ENCODE assay signal across 20 cellular contexts in genomic region chr14:89572566-89573398, GRCh38.
DNase-seq lines count a peak whose midpoint lies in the region; ATAC-seq and TF ChIP-seq lines count a peak whose summit lies in the region.
"Had no signal": no experiment of that assay in that cellular context is flagged by ENCODE, and none has a peak within 500 bp of the region (broad histone marks: within the 10 kb centered on the region; RNA-seq: fewer than 3 reads in every experiment).

No MANE protein-coding gene starts in this region.

- H3K4me1 ChIP-seq in ascending aorta = peaks cover 18 to 33% of the 10 kb centered on the region in 2 donors
- H3K4me1 ChIP-seq in mucosa of descending colon (ENCODE audit: low read depth) = peaks cover 14% of the 10 kb centered on the region
- H3K4me1 ChIP-seq in thoracic aorta (ENCODE audit: control insufficient read depth in 1 of 2, low read depth in 2 of 2) = peaks cover 22 to 58% of the 10 kb centered on the region in 2 donors

- H3K36me3 ChIP-seq in ascending aorta (no peaks in the 10 kb centered on the region), mucosa of descending colon (ENCODE audit: low read depth) (no peaks in the 10 kb centered on the region), thoracic aorta (no peaks in the 10 kb centered on the region)
- H3K36me3 ChIP-seq: vagina had no signal

- no peak for DNase-seq in activated naive CD4-positive, alpha-beta T cell treated with anti-CD3 and anti-CD28 coated beads for 36 hours
- DNase-seq in ascending aorta (ENCODE audit: low spot score in 2 of 2) (no peak), mucosa of descending colon (no peak), thoracic aorta (ENCODE audit: low spot score) (no peak), type B pancreatic cell (ENCODE audit: extremely low spot score, unreplicated experiment) (no peak), hepatic stellate cell (ENCODE audit: low spot score) (no peak)
- DNase-seq: activated CD4-positive, alpha-beta T cell treated with anti-CD3 and anti-CD28 coated beads, Interleukin-2, amount 50 U/mL, for 48 hours; activated naive CD4-positive, alpha-beta T cell; activated T-cell treated with anti-CD3 and anti-CD28 coated beads for 4 hours; DMS153; effector memory CD4-positive, alpha-beta T cell; GF-D8; glutamatergic neuron; naive B cell; NCI-H146; posterior cingulate gyrus; stimulated activated CD4-positive, alpha-beta T cell treated with anti-CD3 and anti-CD28 coated beads, Interleukin-4, amount 100 ng/mL, for 4 hours had no signal

- no peaks in the 10 kb centered on the region for H3K9me3 ChIP-seq in ascending aorta
- no peaks in the 10 kb centered on the region for H3K9me3 ChIP-seq in mucosa of descending colon
- H3K9me3 ChIP-seq in thoracic aorta = no peaks in the 10 kb centered on the region
- H3K9me3 ChIP-seq: vagina had no signal

- peak overlapping the region; percentile 30 for H3K27ac Mint-ChIP-seq in activated naive CD4-positive, alpha-beta T cell treated with anti-CD3 and anti-CD28 coated beads, Interleukin-2, amount 50 U/mL, for 24 hours
- H3K27ac Mint-ChIP-seq in activated naive CD4-positive, alpha-beta T cell treated with anti-CD3 and anti-CD28 coated beads for 36 hours = no peak overlapping the region
- no peak overlapping the region for H3K27ac Mint-ChIP-seq in type B pancreatic cell

- TF ChIP-seq CTCF in ascending aorta (IDR thresholded peaks at IDR 0.05) (no peak), mucosa of descending colon (IDR thresholded peaks at IDR 0.05) (no peak), thoracic aorta (IDR thresholded peaks at IDR 0.05) (no peak), type B pancreatic cell (conservative IDR thresholded peaks at IDR 0.05) (no peak)

- H3K27ac ChIP-seq in ascending aorta (peak overlapping the region; percentile 22 to 23), thoracic aorta (peak overlapping the region; percentile 9 to 83)
- H3K27ac ChIP-seq: vagina had no signal

- peaks cover 5% of the 10 kb centered on the region for H3K36me3 Mint-ChIP-seq in activated naive CD4-positive, alpha-beta T cell treated with anti-CD3 and anti-CD28 coated beads, Interleukin-2, amount 50 U/mL, for 24 hours
- H3K36me3 Mint-ChIP-seq in activated naive CD4-positive, alpha-beta T cell treated with anti-CD3 and anti-CD28 coated beads for 36 hours (ENCODE audit: low read depth) = peaks cover 4% of the 10 kb centered on the region
- peaks cover 5% of the 10 kb centered on the region for H3K36me3 Mint-ChIP-seq in type B pancreatic cell
- H3K36me3 Mint-ChIP-seq: naive B cell had no signal

- H3K27me3 Mint-ChIP-seq in activated naive CD4-positive, alpha-beta T cell treated with anti-CD3 and anti-CD28 coated beads, Interleukin-2, amount 50 U/mL, for 24 hours = no peaks in the 10 kb centered on the region
- H3K27me3 Mint-ChIP-seq in activated naive CD4-positive, alpha-beta T cell treated with anti-CD3 and anti-CD28 coated beads for 36 hours (ENCODE audit: low read depth) = no peaks in the 10 kb centered on the region
- no peaks in the 10 kb centered on the region for H3K27me3 Mint-ChIP-seq in type B pancreatic cell
- H3K27me3 Mint-ChIP-seq: naive B cell had no signal

- intact Hi-C loops in activated naive CD4-positive, alpha-beta T cell treated with anti-CD3 and anti-CD28 coated beads for 36 hours (cut with micrococcal nuclease) = no loop called here
- intact Hi-C loops in ascending aorta (cut with DNase I) (no loop called here), mucosa of descending colon (cut with DNase I, micrococcal nuclease) (no loop called here)

- no peaks in the 10 kb centered on the region for H3K9me3 Mint-ChIP-seq in activated naive CD4-positive, alpha-beta T cell treated with anti-CD3 and anti-CD28 coated beads, Interleukin-2, amount 50 U/mL, for 24 hours
- H3K9me3 Mint-ChIP-seq in activated naive CD4-positive, alpha-beta T cell treated with anti-CD3 and anti-CD28 coated beads for 36 hours = no peaks in the 10 kb centered on the region
- peaks cover 7% of the 10 kb centered on the region for H3K9me3 Mint-ChIP-seq in type B pancreatic cell
- H3K9me3 Mint-ChIP-seq: naive B cell had no signal

- no peaks in the 10 kb centered on the region for H3K27me3 ChIP-seq in ascending aorta
- H3K27me3 ChIP-seq in thoracic aorta (replicated peaks; ENCODE audit: insufficient read depth) = no peaks in the 10 kb centered on the region
- H3K27me3 ChIP-seq: vagina had no signal

- no peak overlapping the region for H3K4me3 ChIP-seq in ascending aorta
- no peak overlapping the region for H3K4me3 ChIP-seq in mucosa of descending colon
- no peak overlapping the region for H3K4me3 ChIP-seq in thoracic aorta
- H3K4me3 ChIP-seq: vagina had no signal

- peaks cover 76% of the 10 kb centered on the region for H3K4me1 Mint-ChIP-seq in activated naive CD4-positive, alpha-beta T cell treated with anti-CD3 and anti-CD28 coated beads, Interleukin-2, amount 50 U/mL, for 24 hours
- peaks cover 36% of the 10 kb centered on the region for H3K4me1 Mint-ChIP-seq in activated naive CD4-positive, alpha-beta T cell treated with anti-CD3 and anti-CD28 coated beads for 36 hours (ENCODE audit: low read depth)
- peaks cover 30% of the 10 kb centered on the region for H3K4me1 Mint-ChIP-seq in type B pancreatic cell (ENCODE audit: unreplicated experiment)

- H3K4me3 Mint-ChIP-seq in activated naive CD4-positive, alpha-beta T cell treated with anti-CD3 and anti-CD28 coated beads, Interleukin-2, amount 50 U/mL, for 24 hours = no peak overlapping the region
- H3K4me3 Mint-ChIP-seq in activated naive CD4-positive, alpha-beta T cell treated with anti-CD3 and anti-CD28 coated beads for 36 hours = no peak overlapping the region
- H3K4me3 Mint-ChIP-seq in type B pancreatic cell = no peak overlapping the region
- H3K4me3 Mint-ChIP-seq: naive B cell had no signal

- CTCF ChIA-PET in activated naive CD4-positive, alpha-beta T cell treated with anti-CD3 and anti-CD28 coated beads for 36 hours (lab: Charles Lee) = no interaction called here

- ATAC-seq in mucosa of descending colon (peak; percentile 70), thoracic aorta (ENCODE audit: insufficient number of reproducible peaks, low FRiP score, low read depth) (no peak), HG02938 (IDR thresholded peaks at IDR 0.05; ENCODE audit: unreplicated experiment) (no peak)
